18 cellular contexts compared by ENCODE assay signal in the genomic region with DNA sequence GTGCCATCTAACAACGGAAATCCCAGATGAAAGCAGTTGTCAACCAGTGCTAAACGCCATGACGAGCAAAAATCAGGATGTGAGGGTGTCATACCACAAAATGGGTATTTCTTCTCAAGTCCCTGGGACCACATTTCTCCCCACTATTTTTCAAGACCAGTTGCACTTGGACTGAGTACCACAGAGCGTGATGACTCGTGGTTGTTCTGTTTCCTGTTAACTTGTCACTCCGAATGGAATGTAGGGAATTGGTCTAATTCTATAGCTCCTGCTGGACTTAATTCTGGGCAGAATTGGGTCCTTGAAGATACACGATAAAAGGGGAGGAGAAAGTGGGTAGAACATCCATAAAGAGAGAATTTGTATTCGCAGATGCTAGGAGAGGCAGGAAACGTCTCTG.
DNase-seq lines count a peak whose midpoint lies in the region; TF ChIP-seq lines count a peak whose summit lies in the region.
"Had no signal": no experiment of that assay in that cellular context is flagged by ENCODE, and none has a peak within 500 bp of the region (broad histone marks: within the 10 kb centered on the region; RNA-seq: fewer than 3 reads in every experiment).

No MANE protein-coding gene starts in this region.

- H3K9me3 ChIP-seq in adrenal gland (replicated peaks in 1 of 3): no peaks in the 10 kb centered on the region

- no peak overlapping the region for H3K27ac ChIP-seq in adrenal gland
- H3K27ac ChIP-seq: HL-60, skin epidermis had no signal

- no peak for TF ChIP-seq POLR2A in adrenal gland (IDR thresholded peaks at IDR 0.05)

- H3K36me3 ChIP-seq in kidney epithelial cell (ENCODE audit: control insufficient read depth, insufficient read depth, low read length) (no peaks in the 10 kb centered on the region), adrenal gland (replicated peaks in 1 of 2) (no peaks in the 10 kb centered on the region)

- H3K4me1 ChIP-seq in adrenal gland (replicated peaks in 1 of 2): no peaks in the 10 kb centered on the region

- H3K4me3 ChIP-seq in kidney epithelial cell (ENCODE audit: low read depth, low read length) (no peak overlapping the region), adrenal gland (no peak overlapping the region)
- H3K4me3 ChIP-seq: skin epidermis had no signal

- no peak for TF ChIP-seq CTCF in kidney epithelial cell (IDR thresholded peaks at IDR 0.05; ENCODE audit: insufficient read depth, low read length, poor library complexity, severe bottlenecking)
- TF ChIP-seq CTCF in adrenal gland (IDR thresholded peaks at IDR 0.05): no peak

- intact Hi-C loops in adrenal gland (cut with DNase I): no loop called here

- peak; percentile 41 for DNase-seq in Daoy (ENCODE audit: low read depth)
- peak; percentile 65 for DNase-seq in HT1080 (ENCODE audit: low read depth)
- DNase-seq in astrocyte of the hippocampus (ENCODE audit: low read depth, low spot score): peak; percentile 33
- peak; percentile 16 for DNase-seq in kidney epithelial cell (ENCODE audit: low read depth)
- no peak for DNase-seq in adrenal gland
- no peak for DNase-seq in NCI-H1930 (lab: John Stamatoyannopoulos, UW)
- DNase-seq in NCI-H774 (lab: John Stamatoyannopoulos, UW): no peak
- DNase-seq in SKM-1 (lab: John Stamatoyannopoulos, UW; ENCODE audit: unreplicated experiment): no peak
- DNase-seq: activated CD8-positive, alpha-beta memory T cell treated with anti-CD3 and anti-CD28 coated beads, Interleukin-2, amount 50 U/mL, for 4 hours; activated naive CD4-positive, alpha-beta T cell treated with Interleukin-2 at 50 U/mL for 16 hours; endodermal cell; glutamatergic neuron; kidney; NCI-H748 treated with DMSO at 0.1 percent for 48 hours; stimulated activated naive CD4-positive, alpha-beta T cell; T-helper 17 cell had no signal

- 65 to 82% (median 77%) methylated on average over 9 of the region's 9 CpGs for WGBS in adrenal gland, 4 donors

- H3K27me3 ChIP-seq in kidney epithelial cell (ENCODE audit: control insufficient read depth, insufficient read depth, low read length) (no peaks in the 10 kb centered on the region), adrenal gland (no peaks in the 10 kb centered on the region)

Comparison
In these comparisons a context has a peak if more than half of its experiments do, and no peak if none do; other contexts are left out.
1. DNase-seq: peak in Daoy (single experiment), HT1080 (single experiment), astrocyte of the hippocampus (single experiment) and kidney epithelial cell (single experiment); none in adrenal gland (0 of 7), NCI-H1930 (0 of 2), NCI-H774 (single experiment) and SKM-1 (single experiment).